In genomic region chr3:114362815-114363214, GRCh38 we compare ENCODE assay signal across 8 cellular contexts.
DNase-seq lines count a peak whose midpoint lies in the region; ATAC-seq and TF ChIP-seq lines count a peak whose summit lies in the region.
"Had no signal": no experiment of that assay in that cellular context is flagged by ENCODE, and none has a peak within 500 bp of the region (broad histone marks: within the 10 kb centered on the region; RNA-seq: fewer than 3 reads in every experiment).

No MANE protein-coding gene starts in this region.

- H3K9me3 Mint-ChIP-seq in H9, result no peaks in the 10 kb centered on the region; a peak in 1 of 5 replicates
- H3K9me3 Mint-ChIP-seq in stimulated activated memory B cell treated with anti-CD40 and anti-IgM and Interleukin-4, amounts not matched to agents 10 μg/mL and 1 μg/mL and 100 μg/mL, for 72 hours, result no peaks in the 10 kb centered on the region
- no peaks in the 10 kb centered on the region for H3K9me3 Mint-ChIP-seq in T-cell

- H3K27ac ChIP-seq in H9 (ENCODE audit: insufficient read length, low read depth, low read length), result no peak overlapping the region
- H3K27ac ChIP-seq: SK-N-MC had no signal

- no peak for ATAC-seq in stimulated activated memory B cell treated with anti-CD40 and anti-IgM and Interleukin-4, amounts not matched to agents 10 μg/mL and 1 μg/mL and 100 μg/mL, for 72 hours
- ATAC-seq in T-cell (replicated peaks in 1 of 4), result no peak

- no peak overlapping the region for H2BK15ac ChIP-seq in H9 (ENCODE audit: low read depth, low read length)

- H3K4me1 Mint-ChIP-seq in H9 (peaks cover 14 to 18% of the 10 kb centered on the region in 2 experiments), T-cell (peaks cover 0 to 4% (median 0%) of the 10 kb centered on the region in 3 donors)
- peaks cover 21% of the 10 kb centered on the region for H3K4me1 Mint-ChIP-seq in stimulated activated memory B cell treated with anti-CD40 and anti-IgM and Interleukin-4, amounts not matched to agents 10 μg/mL and 1 μg/mL and 100 μg/mL, for 72 hours

- peak; percentile 55 for DNase-seq in ELR (ENCODE audit: low read depth)
- no peak for DNase-seq in H9
- DNase-seq in SW480 (ENCODE audit: low spot score), result peak; percentile 44
- peak; percentile 73 for DNase-seq in globus pallidus (ENCODE audit: low spot score)
- DNase-seq in T-cell, result no peak
- DNase-seq in central memory CD4-positive, alpha-beta T cell, result no peak

- H3K56ac ChIP-seq in H9 (ENCODE audit: insufficient read length, low read depth, low read length), result no peak overlapping the region

- no peak overlapping the region for H3K27ac Mint-ChIP-seq in H9
- H3K27ac Mint-ChIP-seq in stimulated activated memory B cell treated with anti-CD40 and anti-IgM and Interleukin-4, amounts not matched to agents 10 μg/mL and 1 μg/mL and 100 μg/mL, for 72 hours, result peak overlapping the region; percentile 78
- H3K27ac Mint-ChIP-seq in T-cell, result no peak overlapping the region

- no peak overlapping the region for H3K14ac ChIP-seq in H9 (ENCODE audit: insufficient read depth, low read length)

- H3K79me1 ChIP-seq in H9 (ENCODE audit: insufficient read depth, low read depth, low read length, poor library complexity, severe bottlenecking), result no peaks in the 10 kb centered on the region

- H3K4me1 ChIP-seq in H9 (ENCODE audit: insufficient read depth, low read length), result no peaks in the 10 kb centered on the region; the same call in 1 of the 2 replicates

- H4K91ac ChIP-seq in H9 (ENCODE audit: insufficient read length, low read depth, low read length), result no peak overlapping the region

- no peak overlapping the region for H3K18ac ChIP-seq in H9 (ENCODE audit: insufficient read length, low read depth, low read length)

- no peak overlapping the region for H4K5ac ChIP-seq in H9 (ENCODE audit: insufficient read length, low read depth, low read length)

- H4K8ac ChIP-seq in H9 (replicated peaks; ENCODE audit: insufficient read length, low read depth, low read length), result no peak overlapping the region

- no peaks in the 10 kb centered on the region for H3K79me2 ChIP-seq in H9 (ENCODE audit: insufficient read depth, low read length)

- TF ChIP-seq CTCF in H9 (conservative IDR thresholded peaks at IDR 0.05), result peak; percentile 57; the same call in 2 of the 3 replicates

- H3K4me3 Mint-ChIP-seq in H9, result no peak overlapping the region
- H3K4me3 Mint-ChIP-seq in stimulated activated memory B cell treated with anti-CD40 and anti-IgM and Interleukin-4, amounts not matched to agents 10 μg/mL and 1 μg/mL and 100 μg/mL, for 72 hours, result no peak overlapping the region
- H3K4me3 Mint-ChIP-seq in T-cell, result no peak overlapping the region

- H4K20me1 ChIP-seq in H9 (ENCODE audit: control insufficient read depth, insufficient read depth, insufficient read length), result no peaks in the 10 kb centered on the region

- no peak overlapping the region for H3T11ph ChIP-seq in H9 (ENCODE audit: low read length)

- WGBS in H9 (ENCODE audit: extremely low coverage, insufficient read length, low lambda C conversion rate), result no CpG with 5 or more reads among the region's 1 CpG

- H3K23me2 ChIP-seq in H9 (ENCODE audit: insufficient read length, low read depth, low read length, poor library complexity, severe bottlenecking), result no peaks in the 10 kb centered on the region

- H3K9me3 ChIP-seq in H9 (ENCODE audit: control insufficient read depth, low read depth, low read length), result no peaks in the 10 kb centered on the region

- H3K27me3 Mint-ChIP-seq in H9 (ENCODE audit: low read depth) (no peaks in the 10 kb centered on the region), T-cell (no peaks in the 10 kb centered on the region)
- no peaks in the 10 kb centered on the region for H3K27me3 Mint-ChIP-seq in stimulated activated memory B cell treated with anti-CD40 and anti-IgM and Interleukin-4, amounts not matched to agents 10 μg/mL and 1 μg/mL and 100 μg/mL, for 72 hours

- no peak overlapping the region for H3K23ac ChIP-seq in H9 (ENCODE audit: insufficient read length, low read depth, low read length)

- no peak overlapping the region for H2BK20ac ChIP-seq in H9 (ENCODE audit: low read depth, low read length, poor library complexity, severe bottlenecking)

- H3K4me2 ChIP-seq in H9 (ENCODE audit: insufficient read depth, insufficient read length, low read length), result no peak overlapping the region

- POLR2A ChIA-PET in T-cell (lab: Charles Lee), result no interaction called here

- H2BK5ac ChIP-seq in H9 (ENCODE audit: insufficient read length, low read length), result no peak overlapping the region

- H2BK12ac ChIP-seq in H9 (ENCODE audit: insufficient read length, low read depth, low read length), result no peak overlapping the region

- CTCF ChIA-PET in T-cell (lab: Charles Lee), result interaction anchor here in 1 of 2 donors (1.8 kb wide), 1 partner anchor 56 kb away, joined by 8 read pairs; no protein-coding TSS in a partner anchor

- H3K36me3 Mint-ChIP-seq in H9 (ENCODE audit: insufficient read depth in 1 of 3, low read depth in 3 of 3) (no peaks in the 10 kb centered on the region), T-cell (peaks cover 22% of the 10 kb centered on the region)
- peaks cover 12% of the 10 kb centered on the region for H3K36me3 Mint-ChIP-seq in stimulated activated memory B cell treated with anti-CD40 and anti-IgM and Interleukin-4, amounts not matched to agents 10 μg/mL and 1 μg/mL and 100 μg/mL, for 72 hours

- no peaks in the 10 kb centered on the region for H3K27me3 ChIP-seq in H9 (ENCODE audit: insufficient read depth, low read length)

- no peak overlapping the region for H2AFZ ChIP-seq in H9 (ENCODE audit: low read length)

- no peak overlapping the region for H3K4ac ChIP-seq in H9 (ENCODE audit: low read depth, low read length)

- no peak overlapping the region for H3K9ac ChIP-seq in H9 (ENCODE audit: extremely low read depth, insufficient read length, low read length)

- H2AK5ac ChIP-seq in H9 (ENCODE audit: insufficient read length, low read length), result no peak overlapping the region

- no peak overlapping the region for H2BK120ac ChIP-seq in H9 (ENCODE audit: low read depth, low read length, poor library complexity, severe bottlenecking)

Comparison
In these comparisons a context has a peak if more than half of its experiments do, and no peak if none do; other contexts are left out.
1. DNase-seq: peak in ELR (single experiment), SW480 (single experiment) and globus pallidus (single experiment); none in H9 (single experiment), T-cell (0 of 34) and central memory CD4-positive, alpha-beta T cell (single experiment).